Comparison of ENCODE assay signal across 28 cellular contexts in the genomic region with DNA sequence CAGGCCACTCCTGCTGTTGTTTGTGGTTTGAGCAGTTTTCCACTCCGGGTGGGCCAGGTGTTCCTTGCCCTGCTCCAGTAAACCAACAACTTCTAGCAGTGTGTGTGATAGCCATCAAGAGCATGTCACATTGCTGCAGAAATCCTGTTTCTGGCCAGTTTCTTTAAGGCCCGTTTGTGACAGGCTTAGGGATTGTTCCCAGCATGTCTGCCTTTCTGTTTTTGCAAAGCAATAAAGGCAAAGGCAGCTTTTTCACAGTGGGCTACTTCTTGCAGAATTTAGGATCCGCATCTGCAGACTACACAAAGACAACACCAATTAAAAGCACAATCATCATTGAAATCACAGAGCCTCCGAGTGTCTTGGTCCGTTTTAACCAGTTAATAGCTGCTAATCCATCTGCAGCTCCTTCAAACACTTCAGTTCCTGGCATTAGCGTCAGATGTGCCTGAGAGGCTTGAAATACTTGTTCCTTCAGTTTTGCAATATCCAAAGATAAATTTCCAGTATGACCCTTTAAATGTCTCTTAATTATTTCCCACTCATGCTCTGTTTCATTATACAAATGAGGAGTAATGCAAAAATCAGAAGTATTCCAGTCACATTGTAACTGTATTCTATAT.
"Had no signal": no experiment of that assay in that cellular context is flagged by ENCODE, and none has a peak within 500 bp of the region (broad histone marks: within the 10 kb centered on the region; RNA-seq: fewer than 3 reads in every experiment).

No MANE protein-coding gene starts in this region.

- H3K27ac Mint-ChIP-seq: activated B cell treated with CpG ODN at 0.5 μM for 24 hours; activated CD4-positive, alpha-beta T cell treated with anti-CD3 and anti-CD28 coated beads for 36 hours; activated naive CD4-positive, alpha-beta T cell treated with anti-CD3 and anti-CD28 coated beads, Interleukin-2, amount 50 U/mL, for 72 hours; activated T-cell treated with anti-CD3 and anti-CD28 coated beads, Interleukin-2, amount 50 U/mL, for 24 hours; activated T-helper 17 cell treated with anti-CD3 and anti-CD28 coated beads, Interleukin-2, amount 50 U/mL, for 72 hours; nephron progenitor cell; stimulated activated effector memory CD8-positive, alpha-beta T cell treated with anti-CD3 and anti-CD28 coated beads, Interleukin-12 subunit alpha, Interleukin-12 subunit beta, amount 100 ng/mL, for 72 hours had no signal

- H3K4me1 ChIP-seq: adrenal gland, esophagus squamous epithelium, gastrocnemius medialis, right lobe of liver, stomach, suprapubic skin, tibial nerve, vagina had no signal

- H3K27ac ChIP-seq: adrenal gland, esophagus squamous epithelium, gastrocnemius medialis, right lobe of liver, skin epidermis, stomach, suprapubic skin, tibial nerve, vagina had no signal

- ATAC-seq: activated CD4-positive, alpha-beta T cell treated with anti-CD3 and anti-CD28 coated beads for 36 hours; activated naive CD4-positive, alpha-beta T cell treated with anti-CD3 and anti-CD28 coated beads, Interleukin-2, amount 50 U/mL, for 72 hours; activated T-helper 17 cell treated with anti-CD3 and anti-CD28 coated beads, Interleukin-2, amount 50 U/mL, for 72 hours; gastrocnemius medialis; left ventricle myocardium superior; mucosa of descending colon; right lobe of liver; stimulated activated effector memory CD8-positive, alpha-beta T cell treated with anti-CD3 and anti-CD28 coated beads, Interleukin-12 subunit alpha, Interleukin-12 subunit beta, amount 100 ng/mL, for 72 hours had no signal

- H3K4me3 Mint-ChIP-seq: activated B cell treated with CpG ODN at 0.5 μM for 24 hours; activated CD4-positive, alpha-beta T cell treated with anti-CD3 and anti-CD28 coated beads for 36 hours; activated T-cell treated with anti-CD3 and anti-CD28 coated beads, Interleukin-2, amount 50 U/mL, for 24 hours; activated T-helper 17 cell treated with anti-CD3 and anti-CD28 coated beads, Interleukin-2, amount 50 U/mL, for 72 hours; nephron progenitor cell; stimulated activated effector memory CD8-positive, alpha-beta T cell treated with anti-CD3 and anti-CD28 coated beads, Interleukin-12 subunit alpha, Interleukin-12 subunit beta, amount 100 ng/mL, for 72 hours had no signal

- H3K9me3 ChIP-seq: adrenal gland, gastrocnemius medialis, right lobe of liver, vagina had no signal

- H3K27me3 Mint-ChIP-seq: activated B cell treated with CpG ODN at 0.5 μM for 24 hours; activated CD4-positive, alpha-beta T cell treated with anti-CD3 and anti-CD28 coated beads for 36 hours; activated T-cell treated with anti-CD3 and anti-CD28 coated beads, Interleukin-2, amount 50 U/mL, for 24 hours; activated T-helper 17 cell treated with anti-CD3 and anti-CD28 coated beads, Interleukin-2, amount 50 U/mL, for 72 hours had no signal

- H3K36me3 Mint-ChIP-seq: stimulated activated effector memory CD8-positive, alpha-beta T cell treated with anti-CD3 and anti-CD28 coated beads, Interleukin-12 subunit alpha, Interleukin-12 subunit beta, amount 100 ng/mL, for 72 hours had no signal

- H3K27me3 ChIP-seq: adrenal gland, esophagus squamous epithelium, gastrocnemius medialis, right lobe of liver, stomach, suprapubic skin, tibial nerve, vagina had no signal

- DNase-seq: activated B cell treated with CpG ODN at 0.5 μM for 24 hours; activated CD4-positive, alpha-beta T cell treated with anti-CD3 and anti-CD28 coated beads for 36 hours; activated CD4-positive, alpha-beta T cell treated with anti-CD3 and anti-CD28 coated beads, Interleukin-2, amount 50 U/mL, for 4 hours; activated CD8-positive, alpha-beta memory T cell treated with anti-CD3 and anti-CD28 coated beads for 24 hours; activated CD8-positive, alpha-beta memory T cell treated with anti-CD3 and anti-CD28 coated beads, Interleukin-2, amount 50 U/mL, for 4 hours; activated T-cell treated with anti-CD3 and anti-CD28 coated beads, Interleukin-2, amount 50 U/mL, for 24 hours; adrenal gland; central memory CD4-positive, alpha-beta T cell; esophagus squamous epithelium; gastrocnemius medialis; head of caudate nucleus; hypothalamus; left ventricle myocardium superior; mesendoderm; mucosa of descending colon; nephron progenitor cell; occipital lobe; right lobe of liver; stimulated activated CD4-positive, alpha-beta T cell treated with anti-CD3 and anti-CD28 coated beads, Interleukin-2, amount 100 ng/mL, for 24 hours; stomach; T1000 had no signal

- H3K4me3 ChIP-seq: adrenal gland, esophagus squamous epithelium, gastrocnemius medialis, mucosa of descending colon, right lobe of liver, skin epidermis, stomach, suprapubic skin, tibial nerve, vagina had no signal

- H3K4me1 Mint-ChIP-seq: activated B cell treated with CpG ODN at 0.5 μM for 24 hours; activated CD4-positive, alpha-beta T cell treated with anti-CD3 and anti-CD28 coated beads for 36 hours; activated T-helper 17 cell treated with anti-CD3 and anti-CD28 coated beads, Interleukin-2, amount 50 U/mL, for 72 hours; nephron progenitor cell; stimulated activated effector memory CD8-positive, alpha-beta T cell treated with anti-CD3 and anti-CD28 coated beads, Interleukin-12 subunit alpha, Interleukin-12 subunit beta, amount 100 ng/mL, for 72 hours had no signal

- H3K36me3 ChIP-seq: adrenal gland, esophagus squamous epithelium, gastrocnemius medialis, right lobe of liver, stomach, suprapubic skin, tibial nerve, vagina had no signal
